In genomic region chr18:44803019-44803650, GRCh38 we compare ENCODE assay signal across 10 cellular contexts.
DNase-seq lines count a peak whose midpoint lies in the region; ATAC-seq and TF ChIP-seq lines count a peak whose summit lies in the region.
"Had no signal": no experiment of that assay in that cellular context is flagged by ENCODE, and none has a peak within 500 bp of the region (broad histone marks: within the 10 kb centered on the region; RNA-seq: fewer than 3 reads in every experiment).

No MANE protein-coding gene starts in this region.

- H3K4me3 ChIP-seq in cardiac fibroblast (replicated peaks in 1 of 2; ENCODE audit: low read depth in 2 of 2, low read length in 2 of 2) (no peak overlapping the region), lower lobe of right lung (no peak overlapping the region)

- peak; percentile 60 to 74 for ATAC-seq in lower lobe of right lung
- ATAC-seq: stimulated activated naive CD8-positive, alpha-beta T cell treated with anti-CD3 and anti-CD28 coated beads, Interleukin-15, amount 100 ng/mL, for 72 hours had no signal

- TF ChIP-seq CTCF in cardiac fibroblast (IDR thresholded peaks at IDR 0.05; ENCODE audit: low read depth, low read length) (no peak), lower lobe of right lung (IDR thresholded peaks at IDR 0.05) (no peak)

- no peaks in the 10 kb centered on the region for H3K36me3 ChIP-seq in lower lobe of right lung

- H3K9me3 ChIP-seq in lower lobe of right lung: no peaks in the 10 kb centered on the region

- H3K4me1 ChIP-seq in lower lobe of right lung: peaks cover 10% of the 10 kb centered on the region

- peak overlapping the region; percentile 47 for H3K27ac ChIP-seq in lower lobe of right lung
- no peak overlapping the region for H3K27ac ChIP-seq in caudate nucleus (ENCODE audit: low read depth, low read length)

- H3K27me3 ChIP-seq in lower lobe of right lung (ENCODE audit: low read depth): no peaks in the 10 kb centered on the region

- intact Hi-C loops in lower lobe of right lung (cut with DNase I): no loop called here

- DNase-seq in NCI-H748 (lab: John Stamatoyannopoulos, UW; ENCODE audit: unreplicated experiment) (peak; percentile 22), NCI-H748 treated with DMSO at 0.1 percent for 48 hours (lab: John Stamatoyannopoulos, UW) (no peak), cardiac fibroblast (ENCODE audit: low read depth in 2 of 2) (peak; percentile 43 to 76), lower lobe of right lung (no peak), ureter (ENCODE audit: low spot score) (peak; percentile 77), caudate nucleus (lab: John Stamatoyannopoulos, UW) (no peak), putamen (ENCODE audit: low spot score) (no peak)
- DNase-seq in activated T-cell treated with anti-CD3 and anti-CD28 coated beads, Interleukin-2, amount 50 U/mL, for 1 hour: no peak
- DNase-seq: NCI-H1105; stimulated activated naive CD8-positive, alpha-beta T cell treated with anti-CD3 and anti-CD28 coated beads, Interleukin-15, amount 100 ng/mL, for 72 hours had no signal

Comparison
In these comparisons a context has a peak if more than half of its experiments do, and no peak if none do; other contexts are left out.
1. DNase-seq: peak in NCI-H748 (single experiment), cardiac fibroblast (2 of 2) and ureter (single experiment); none in NCI-H748 treated with DMSO at 0.1 percent for 48 hours (single experiment), lower lobe of right lung (single experiment), caudate nucleus (0 of 61), putamen (single experiment) and activated T-cell treated with anti-CD3 and anti-CD28 coated beads, Interleukin-2, amount 50 U/mL, for 1 hour (single experiment).